Comparison of ENCODE assay signal across 14 cellular contexts in the genomic region with DNA sequence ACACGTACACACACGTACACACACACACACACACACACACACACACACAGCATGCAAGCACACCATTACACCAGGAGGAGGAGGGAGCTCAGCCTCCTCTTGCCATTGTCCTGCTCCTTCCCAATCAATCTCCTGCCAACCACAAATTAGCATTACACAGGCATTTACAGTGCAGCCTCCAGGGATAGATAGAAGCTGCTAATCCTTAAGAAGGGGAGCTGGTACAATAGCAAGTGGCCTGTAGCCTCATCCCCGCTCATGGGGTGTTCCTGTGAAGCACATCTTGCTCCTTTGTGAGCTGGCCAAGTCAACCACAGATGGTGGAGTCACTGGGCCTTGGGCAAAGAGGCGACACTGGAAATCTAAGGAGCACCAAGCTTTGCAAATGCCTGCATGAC.
DNase-seq lines count a peak whose midpoint lies in the region; ATAC-seq and TF ChIP-seq lines count a peak whose summit lies in the region.
"Had no signal": no experiment of that assay in that cellular context is flagged by ENCODE, and none has a peak within 500 bp of the region (broad histone marks: within the 10 kb centered on the region; RNA-seq: fewer than 3 reads in every experiment).

No MANE protein-coding gene starts in this region.

- no peak overlapping the region for H3K9ac ChIP-seq in smooth muscle cell (ENCODE audit: low read depth)

- H2AFZ ChIP-seq in smooth muscle cell (ENCODE audit: low read depth): no peak overlapping the region

- TF ChIP-seq POLR2A in spleen (IDR thresholded peaks at IDR 0.05): no peak

- H3F3A ChIP-seq in smooth muscle cell (ENCODE audit: low read depth): peaks cover 48% of the 10 kb centered on the region

- TF ChIP-seq CTCF in foreskin keratinocyte (conservative IDR thresholded peaks at IDR 0.05) (no peak), smooth muscle cell (IDR thresholded peaks at IDR 0.05; ENCODE audit: borderline replicate concordance, insufficient read depth, poor library complexity, severe bottlenecking) (no peak), spleen (IDR thresholded peaks at IDR 0.05 in 8 of 11, conservative IDR thresholded peaks at IDR 0.05 in 3 of 11) (no peak)

- H3K4me2 ChIP-seq in smooth muscle cell: peak overlapping the region; percentile 60

- no peaks in the 10 kb centered on the region for H3K27me3 ChIP-seq in foreskin keratinocyte
- H3K27me3 ChIP-seq in smooth muscle cell (ENCODE audit: low read depth): no peaks in the 10 kb centered on the region
- no peaks in the 10 kb centered on the region for H3K27me3 ChIP-seq in spleen (replicated peaks in 1 of 7)
- H3K27me3 ChIP-seq: dorsolateral prefrontal cortex had no signal

- H3K4me1 ChIP-seq in foreskin keratinocyte: no peaks in the 10 kb centered on the region
- peaks cover 60% of the 10 kb centered on the region for H3K4me1 ChIP-seq in smooth muscle cell (ENCODE audit: low read depth)
- peaks cover 0 to 13% (median 3%) of the 10 kb centered on the region in 6 donors for H3K4me1 ChIP-seq in spleen

- H3K4me3 ChIP-seq in smooth muscle cell (no peak overlapping the region), spleen (no peak overlapping the region)
- H3K4me3 ChIP-seq: dorsolateral prefrontal cortex had no signal

- H3K36me3 ChIP-seq in smooth muscle cell (ENCODE audit: low read depth): no peaks in the 10 kb centered on the region
- no peaks in the 10 kb centered on the region for H3K36me3 ChIP-seq in spleen

- H3K79me2 ChIP-seq in smooth muscle cell (ENCODE audit: low read depth): no peaks in the 10 kb centered on the region

- peak; percentile 1 for DNase-seq in NCI-H146 treated with DMSO at 0.1 percent for 48 hours (lab: John Stamatoyannopoulos, UW; ENCODE audit: unreplicated experiment)
- no peak for DNase-seq in NCI-H146 (lab: John Stamatoyannopoulos, UW)
- DNase-seq in foreskin keratinocyte: peak in 1 of 2 donors; percentile 6
- DNase-seq in smooth muscle cell (lab: John Stamatoyannopoulos, UW; ENCODE audit: unreplicated experiment): no peak
- no peak for DNase-seq in spleen
- DNase-seq: DMS 273 treated with DMSO at 0.1 percent for 48 hours, dorsolateral prefrontal cortex, KBM-7, NCI-H2029, T-helper 9 cell had no signal

- 26% methylated on average over 4 of the region's 4 CpGs for WGBS in smooth muscle cell (ENCODE audit: low lambda C conversion rate)
- whole genome bisulfite sequencing in spleen, 5 donors: 74 to 88% (median 81%) methylated on average over 3 to 4 of the region's 4 CpGs

- ATAC-seq in foreskin keratinocyte (peak; percentile 18), HG03025 (IDR thresholded peaks at IDR 0.05; ENCODE audit: low FRiP score, unreplicated experiment) (no peak), GM18858 (IDR thresholded peaks at IDR 0.05; ENCODE audit: unreplicated experiment) (no peak)

- H3K27ac ChIP-seq in foreskin keratinocyte (no peak overlapping the region), smooth muscle cell (ENCODE audit: low read depth) (no peak overlapping the region), spleen (peak overlapping the region in 2 of 8 donors; percentile 21 to 38)
- H3K27ac ChIP-seq: 22Rv1 had no signal

- no peaks in the 10 kb centered on the region for H3K9me3 ChIP-seq in smooth muscle cell (replicated peaks; ENCODE audit: low read depth)
- H3K9me3 ChIP-seq in spleen: no peaks in the 10 kb centered on the region

- intact Hi-C loops in spleen (cut with DNase I; ENCODE audit: low total_unique reads): no loop called here

- H4K20me1 ChIP-seq in smooth muscle cell (ENCODE audit: low read depth): no peaks in the 10 kb centered on the region

TF ChIP-seq in PFSK-1, 5 proteins besides CTCF, POLR2A, EP300 and RAD21:
- TF ChIP-seq TAF1 (IDR thresholded peaks at IDR 0.05; ENCODE audit: borderline replicate concordance, insufficient read depth, low read length): no peak
- no peak for TF ChIP-seq SIN3A (IDR thresholded peaks at IDR 0.05; ENCODE audit: borderline replicate concordance, insufficient read depth, low read length)
- no peak for TF ChIP-seq REST (IDR thresholded peaks at IDR 0.05; ENCODE audit: insufficient read depth in 1 of 2, low read depth in 2 of 2, low read length in 2 of 2)
- peak; percentile 21 for TF ChIP-seq FOXP2 (optimal IDR thresholded peaks at IDR 0.05; ENCODE audit: borderline replicate concordance, extremely low read depth, extremely low read length, insufficient read depth)
- TF ChIP-seq POLR2AphosphoS5 (IDR thresholded peaks at IDR 0.05; ENCODE audit: low read depth, low read length): no peak
